In the genomic region with DNA sequence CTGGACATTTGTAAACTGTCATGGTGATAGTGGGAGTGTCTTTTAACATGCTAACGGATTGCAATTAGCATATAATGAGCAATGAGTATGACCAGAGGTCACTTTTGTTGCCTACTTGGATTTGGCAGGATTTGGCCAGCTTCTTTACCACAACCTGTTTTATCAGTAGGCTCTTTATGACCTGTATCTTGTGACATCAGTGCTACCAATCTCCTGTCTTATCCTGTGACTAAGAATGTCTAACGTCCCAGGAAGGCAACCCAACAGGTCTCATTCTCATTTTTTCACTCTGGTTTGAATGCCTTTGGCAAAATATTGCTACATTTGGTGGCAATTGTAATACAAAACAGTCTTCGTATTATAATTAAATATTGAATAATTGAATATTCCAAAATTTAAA, we compare ENCODE assay signal across 1 cellular context.
TF ChIP-seq lines count a peak whose summit lies in the region.

No MANE protein-coding gene starts in this region.

TF ChIP-seq in H1, 55 proteins besides CTCF, POLR2A, EP300 and RAD21:
- TF ChIP-seq RXRA (IDR thresholded peaks at IDR 0.05; ENCODE audit: insufficient read depth, low read depth, low read length) (no peak), SIX5 (IDR thresholded peaks at IDR 0.05; ENCODE audit: low read depth, low read length) (no peak), SIN3A (conservative IDR thresholded peaks at IDR 0.05 in 1 of 2, IDR thresholded peaks at IDR 0.05 in 1 of 2; ENCODE audit: low read depth in 1 of 2, low read length in 2 of 2) (no peak), SUZ12 (IDR thresholded peaks at IDR 0.05; ENCODE audit: low read length) (no peak)
- TF ChIP-seq, protein P1, sequence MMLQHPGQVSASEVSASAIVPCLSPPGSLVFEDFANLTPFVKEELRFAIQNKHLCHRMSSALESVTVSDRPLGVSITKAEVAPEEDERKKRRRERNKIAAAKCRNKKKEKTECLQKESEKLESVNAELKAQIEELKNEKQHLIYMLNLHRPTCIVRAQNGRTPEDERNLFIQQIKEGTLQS (IDR thresholded peaks at IDR 0.05; ENCODE audit: insufficient read depth, low read depth, low read length): no peak
